Comparison of ENCODE assay signal across 8 cellular contexts in genomic region chr17:77088455-77089117, GRCh38. TPM values are rescaled to one million over a fixed set of nuclear protein-coding genes. Genes with fewer than 3 reads are reported as not detected.
DNase-seq lines count a peak whose midpoint lies in the region; ATAC-seq, FAIRE-seq and TF ChIP-seq lines count a peak whose summit lies in the region.

No MANE protein-coding gene starts in this region.

- peaks cover 22% of the 10 kb centered on the region for H3K36me3 Mint-ChIP-seq in activated naive CD8-positive, alpha-beta T cell treated with anti-CD3 and anti-CD28 coated beads, Interleukin-2, amount 10 ng/mL, durations not matched to agents 7 days and 5 days

- peak; percentile 85 for ATAC-seq in HG02642 (IDR thresholded peaks at IDR 0.05; ENCODE audit: poor library complexity, unreplicated experiment)
- ATAC-seq in activated naive CD8-positive, alpha-beta T cell treated with anti-CD3 and anti-CD28 coated beads, Interleukin-2, amount 10 ng/mL, durations not matched to agents 7 days and 5 days (ENCODE audit: low read depth), result peak; percentile 87
- ATAC-seq in Right ventricle myocardium superior (ENCODE audit: poor library complexity), result peak; percentile 96
- peak; percentile 89 to 94 (median 94) for ATAC-seq in pancreas

- peaks cover 39% of the 10 kb centered on the region for H3K4me1 Mint-ChIP-seq in activated naive CD8-positive, alpha-beta T cell treated with anti-CD3 and anti-CD28 coated beads, Interleukin-2, amount 10 ng/mL, durations not matched to agents 7 days and 5 days

- peak; percentile 85 for DNase-seq in NCI-H1105 (lab: John Stamatoyannopoulos, UW)
- DNase-seq in SKM-1 (lab: John Stamatoyannopoulos, UW; ENCODE audit: unreplicated experiment), result peak; percentile 97
- DNase-seq in activated naive CD8-positive, alpha-beta T cell treated with anti-CD3 and anti-CD28 coated beads, Interleukin-2, amount 10 ng/mL, durations not matched to agents 7 days and 5 days, result peak; percentile 82
- peak; percentile 95 for DNase-seq in Right ventricle myocardium superior
- DNase-seq in pancreas, result peak; percentile 84 to 91 (median 86)
- DNase-seq in tibial artery, result peak; percentile 95

- H3K36me3 ChIP-seq in pancreas, result peaks cover 0 to 7% (median 6%) of the 10 kb centered on the region in 3 donors
- H3K36me3 ChIP-seq in tibial artery, result peaks cover 8 to 32% (median 16%) of the 10 kb centered on the region in 3 donors

- H3K4me3 ChIP-seq in pancreas (peak overlapping the region; percentile 53 to 92 (median 68)), tibial artery (peak overlapping the region; percentile 73 to 81)

- H3K9me3 ChIP-seq in pancreas, result no peaks in the 10 kb centered on the region
- no peaks in the 10 kb centered on the region for H3K9me3 ChIP-seq in tibial artery

- H3K27me3 ChIP-seq in pancreas (no peaks in the 10 kb centered on the region), tibial artery (peaks cover 0 to 13% of the 10 kb centered on the region in 2 donors)

- intact Hi-C loops in Right ventricle myocardium superior (cut with DNase I) (no loop called here), pancreas (cut with DNase I) (no loop called here), tibial artery (cut with DNase I; ENCODE audit: low total_unique reads) (no loop called here)

- 0% methylated on average over 39 to 40 of the region's 40 CpGs for WGBS in pancreas, 2 donors

- POLR2A ChIA-PET in activated naive CD8-positive, alpha-beta T cell treated with anti-CD3 and anti-CD28 coated beads, Interleukin-2, amount 10 ng/mL, durations not matched to agents 7 days and 5 days (lab: Charles Lee), result interaction anchor here (0.6 to 1.8 kb wide), 13 partner anchors 10 to 155 kb away, joined by 3 to 11 read pairs (median 5); partner anchors contain the start of gene SEC14L1

- peak overlapping the region; percentile 83 for H3K4me3 Mint-ChIP-seq in activated naive CD8-positive, alpha-beta T cell treated with anti-CD3 and anti-CD28 coated beads, Interleukin-2, amount 10 ng/mL, durations not matched to agents 7 days and 5 days

- TF ChIP-seq CTCF in GM12872 (IDR thresholded peaks at IDR 0.05; ENCODE audit: insufficient read depth, low read depth, low read length), result peak; percentile 80
- peak in 3 of 4 donors; percentile 16 to 54 (median 36) for TF ChIP-seq CTCF in pancreas (IDR thresholded peaks at IDR 0.05)
- peak; percentile 78 to 84 for TF ChIP-seq CTCF in tibial artery (IDR thresholded peaks at IDR 0.05)

- peaks cover 0 to 20% (median 11%) of the 10 kb centered on the region in 3 donors for H3K4me1 ChIP-seq in pancreas
- H3K4me1 ChIP-seq in tibial artery, result peaks cover 0 to 29% (median 21%) of the 10 kb centered on the region in 4 donors

- no peaks in the 10 kb centered on the region for H3K9me3 Mint-ChIP-seq in activated naive CD8-positive, alpha-beta T cell treated with anti-CD3 and anti-CD28 coated beads, Interleukin-2, amount 10 ng/mL, durations not matched to agents 7 days and 5 days

- H3K27ac ChIP-seq in pancreas (peak overlapping the region; percentile 70 to 88 (median 74)), tibial artery (peak overlapping the region; percentile 87 to 88)

- no peak for FAIRE-seq in pancreas (lab: Jason Lieb, UNC)

- H3K27me3 Mint-ChIP-seq in activated naive CD8-positive, alpha-beta T cell treated with anti-CD3 and anti-CD28 coated beads, Interleukin-2, amount 10 ng/mL, durations not matched to agents 7 days and 5 days, result peaks cover 10% of the 10 kb centered on the region

- H3K27ac Mint-ChIP-seq in activated naive CD8-positive, alpha-beta T cell treated with anti-CD3 and anti-CD28 coated beads, Interleukin-2, amount 10 ng/mL, durations not matched to agents 7 days and 5 days, result peak overlapping the region; percentile 93

RNA-seq across cellular contexts. Expression of gene SEC14L1, which starts 52.2 kb away (rescaled TPM):
- total RNA-seq in activated naive CD8-positive, alpha-beta T cell treated with anti-CD3 and anti-CD28 coated beads, Interleukin-2, amount 10 ng/mL, durations not matched to agents 7 days and 5 days, result 10 to 100 TPM; 74.6 to 77.5 TPM
- total RNA-seq in Right ventricle myocardium superior, result 63.9 TPM
- 10 to 100 TPM; 28.7 to 45.5 (median 34.2) TPM for total RNA-seq in pancreas
- polyA plus RNA-seq in pancreas, result 10 to 100 TPM; 17.8 to 18.6 TPM

Comparison
In these comparisons a context has a peak if more than half of its experiments do, and no peak if none do; other contexts are left out.
1. Peak in every context shown above with its lines: DNase-seq, ATAC-seq, H3K4me3 ChIP-seq and H3K27ac ChIP-seq.